20 cellular contexts compared by ENCODE assay signal in the genomic region with DNA sequence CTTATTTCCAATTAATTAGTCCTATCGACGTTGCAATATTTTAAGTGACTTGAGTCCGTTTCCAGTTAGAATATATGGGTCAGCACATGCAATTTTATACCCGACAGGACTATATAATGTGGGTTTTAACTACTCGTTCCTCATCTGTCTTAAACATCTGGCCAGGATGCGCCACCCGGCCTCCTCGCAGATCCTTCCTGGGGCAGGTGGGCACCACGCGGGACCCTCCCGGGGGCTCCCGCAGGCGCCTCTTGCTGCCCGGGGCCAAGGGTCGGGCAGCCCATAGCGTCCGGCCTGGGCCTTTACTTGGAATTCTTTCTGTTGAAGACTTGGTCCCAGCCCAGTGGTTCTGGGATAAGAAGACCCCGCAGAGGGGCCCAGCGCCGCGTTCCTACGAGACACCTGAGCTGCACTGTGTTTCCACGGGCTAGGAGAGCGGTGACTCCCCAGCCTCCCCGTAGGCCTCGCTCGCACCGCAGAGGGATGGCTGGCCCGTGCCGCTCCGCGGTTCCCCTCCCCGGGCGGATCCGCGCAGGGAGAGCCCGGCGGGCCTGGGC. TPM values are rescaled to one million over a fixed set of nuclear protein-coding genes. Genes with fewer than 3 reads are reported as not detected.
DNase-seq lines count a peak whose midpoint lies in the region; ATAC-seq and TF ChIP-seq lines count a peak whose summit lies in the region.
"Had no signal": no experiment of that assay in that cellular context is flagged by ENCODE, and none has a peak within 500 bp of the region (broad histone marks: within the 10 kb centered on the region; RNA-seq: fewer than 3 reads in every experiment).

No MANE protein-coding gene starts in this region.

- H3K36me3 Mint-ChIP-seq in activated CD8-positive, alpha-beta memory T cell treated with anti-CD3 and anti-CD28 coated beads, Interleukin-2, amount 10 ng/mL, durations not matched to agents 7 days and 5 days, result peaks cover 2% of the 10 kb centered on the region
- H3K36me3 Mint-ChIP-seq: activated CD4-positive, alpha-beta memory T cell treated with anti-CD3 and anti-CD28 coated beads for 36 hours; CD4-positive, alpha-beta memory T cell had no signal

- H3K27ac Mint-ChIP-seq in activated CD8-positive, alpha-beta memory T cell treated with anti-CD3 and anti-CD28 coated beads, Interleukin-2, amount 10 ng/mL, durations not matched to agents 7 days and 5 days, result peak overlapping the region; percentile 43
- H3K27ac Mint-ChIP-seq: activated CD4-positive, alpha-beta memory T cell treated with anti-CD3 and anti-CD28 coated beads for 36 hours; CD4-positive, alpha-beta memory T cell had no signal

- peaks cover 0 to 41% (median 3%) of the 10 kb centered on the region in 4 donors for H3K4me1 ChIP-seq in Peyer's patch
- H3K4me1 ChIP-seq in smooth muscle cell (ENCODE audit: low read depth), result peaks cover 12% of the 10 kb centered on the region
- H3K4me1 ChIP-seq: SJSA1 had no signal

- TF ChIP-seq CTCF in Peyer's patch (IDR thresholded peaks at IDR 0.05) (no peak), smooth muscle cell (IDR thresholded peaks at IDR 0.05; ENCODE audit: borderline replicate concordance, insufficient read depth, poor library complexity, severe bottlenecking) (no peak), GM13977 (IDR thresholded peaks at IDR 0.05; ENCODE audit: extremely low read depth, insufficient read depth, missing control alignments) (no peak)

- H3K4me3 ChIP-seq in Peyer's patch (peak overlapping the region in 2 of 4 donors; percentile 30 to 46), smooth muscle cell (peak overlapping the region; percentile 29)
- H3K4me3 ChIP-seq: SJSA1 had no signal

- H4K20me1 ChIP-seq in smooth muscle cell (ENCODE audit: low read depth), result no peaks in the 10 kb centered on the region

- no peak for TF ChIP-seq POLR2A in Peyer's patch (IDR thresholded peaks at IDR 0.05)

- no peaks in the 10 kb centered on the region for H3K79me2 ChIP-seq in smooth muscle cell (ENCODE audit: low read depth)

- CTCF ChIA-PET in activated CD8-positive, alpha-beta memory T cell treated with anti-CD3 and anti-CD28 coated beads, Interleukin-2, amount 10 ng/mL, durations not matched to agents 7 days and 5 days (lab: Charles Lee), result no interaction called here

- H3K27ac ChIP-seq in Peyer's patch (no peak overlapping the region), smooth muscle cell (ENCODE audit: low read depth) (no peak overlapping the region)
- H3K27ac ChIP-seq: SJSA1 had no signal

- H3K4me2 ChIP-seq in smooth muscle cell, result peak overlapping the region; percentile 67

- H3F3A ChIP-seq in smooth muscle cell (ENCODE audit: low read depth), result no peaks in the 10 kb centered on the region

- H3K27me3 ChIP-seq in Peyer's patch, result peaks cover 0 to 68% of the 10 kb centered on the region in 2 donors
- H3K27me3 ChIP-seq in smooth muscle cell (ENCODE audit: low read depth), result peaks cover 100% of the 10 kb centered on the region

- H3K27me3 Mint-ChIP-seq in activated CD8-positive, alpha-beta memory T cell treated with anti-CD3 and anti-CD28 coated beads, Interleukin-2, amount 10 ng/mL, durations not matched to agents 7 days and 5 days, result peaks cover 82% of the 10 kb centered on the region

- H3K9me3 Mint-ChIP-seq in activated CD8-positive, alpha-beta memory T cell treated with anti-CD3 and anti-CD28 coated beads, Interleukin-2, amount 10 ng/mL, durations not matched to agents 7 days and 5 days (ENCODE audit: low read depth), result no peaks in the 10 kb centered on the region
- H3K9me3 Mint-ChIP-seq: activated CD4-positive, alpha-beta memory T cell treated with anti-CD3 and anti-CD28 coated beads for 36 hours had no signal

- peaks cover 14% of the 10 kb centered on the region for H3K4me1 Mint-ChIP-seq in activated CD8-positive, alpha-beta memory T cell treated with anti-CD3 and anti-CD28 coated beads, Interleukin-2, amount 10 ng/mL, durations not matched to agents 7 days and 5 days

- H3K36me3 ChIP-seq in Peyer's patch (no peaks in the 10 kb centered on the region), smooth muscle cell (ENCODE audit: low read depth) (no peaks in the 10 kb centered on the region)
- H3K36me3 ChIP-seq: SJSA1 had no signal

- H3K9me3 ChIP-seq in Peyer's patch (peaks cover 0 to 5% (median 0%) of the 10 kb centered on the region in 4 donors), smooth muscle cell (replicated peaks; ENCODE audit: low read depth) (no peaks in the 10 kb centered on the region)
- H3K9me3 ChIP-seq: SJSA1 had no signal

- WGBS in smooth muscle cell (ENCODE audit: low lambda C conversion rate), result 5% methylated on average over 33 of the region's 38 CpGs

- no peak overlapping the region for H3K4me3 Mint-ChIP-seq in activated CD8-positive, alpha-beta memory T cell treated with anti-CD3 and anti-CD28 coated beads, Interleukin-2, amount 10 ng/mL, durations not matched to agents 7 days and 5 days
- H3K4me3 Mint-ChIP-seq: activated CD4-positive, alpha-beta memory T cell treated with anti-CD3 and anti-CD28 coated beads for 36 hours had no signal

- H2AFZ ChIP-seq in smooth muscle cell (ENCODE audit: low read depth), result no peak overlapping the region

- in situ Hi-C loops in GM13977 (cut with MboI; ENCODE audit: low pct_unique_long_range_greater_than_20kb, low sequenced_read_pairs, unreplicated experiment), result loop anchor here (25.0 kb wide), 2 partner anchors 1233 to 1558 kb away; partner anchors contain the start of gene EN2

- H3K9ac ChIP-seq in smooth muscle cell (ENCODE audit: low read depth), result no peak overlapping the region

- DNase-seq in activated CD8-positive, alpha-beta memory T cell treated with anti-CD3 and anti-CD28 coated beads, Interleukin-2, amount 10 ng/mL, durations not matched to agents 7 days and 5 days, result no peak
- DNase-seq in activated CD8-positive, alpha-beta memory T cell treated with anti-CD3 and anti-CD28 coated beads, Interleukin-2, amount 50 U/mL, for 4 hours, result no peak
- DNase-seq in Peyer's patch (peak in 2 of 3 donors; percentile 18 to 49), islet precursor cell (peak; percentile 54), smooth muscle cell (lab: John Stamatoyannopoulos, UW; ENCODE audit: unreplicated experiment) (no peak), GM13977 (ENCODE audit: low spot score) (no peak)
- no peak for DNase-seq in stimulated activated CD4-positive, alpha-beta T cell treated with anti-CD3 and anti-CD28 coated beads, Interleukin-4, amount 100 ng/mL, for 24 hours
- DNase-seq: activated CD4-positive, alpha-beta memory T cell treated with anti-CD3 and anti-CD28 coated beads for 36 hours; activated gamma-delta T cell treated with Interleukin-2 at 50 U/mL for 16 hours; CD4-positive, alpha-beta memory T cell; effector memory CD4-positive, alpha-beta T cell; GDM1; Karpas-422; NCI-H1436 treated with DMSO at 0.1 percent for 48 hours; NCI-H345; nucleus accumbens; small intestine had no signal

- ATAC-seq in activated CD8-positive, alpha-beta memory T cell treated with anti-CD3 and anti-CD28 coated beads, Interleukin-2, amount 10 ng/mL, durations not matched to agents 7 days and 5 days, result no peak
- ATAC-seq in HG02981 (IDR thresholded peaks at IDR 0.05; ENCODE audit: unreplicated experiment), result no peak

RNA-seq across cellular contexts. Expression of gene MNX1, which starts 10.1 kb away (rescaled TPM):
- not detected for total RNA-seq in activated CD8-positive, alpha-beta memory T cell treated with anti-CD3 and anti-CD28 coated beads, Interleukin-2, amount 10 ng/mL, durations not matched to agents 7 days and 5 days
- total RNA-seq in Peyer's patch (10 to 100 TPM in 3 of 4 donors, 1 to 10 TPM in 1; 7.4 to 41.9 (median 16.9) TPM), smooth muscle cell (not detected in 2 replicates)
- polyA plus RNA-seq in smooth muscle cell, result not detected in 2 replicates
- total RNA-seq: activated CD4-positive, alpha-beta memory T cell treated with anti-CD3 and anti-CD28 coated beads for 36 hours; CD4-positive, alpha-beta memory T cell; fibroblast of villous mesenchyme; SJSA1 had no signal
- polyA plus RNA-seq: CD4-positive, alpha-beta memory T cell had no signal

Comparison
In these comparisons a context has a peak if more than half of its experiments do, and no peak if none do; other contexts are left out.
1. DNase-seq: peak in Peyer's patch (2 of 3) and islet precursor cell (single experiment); none in activated CD8-positive, alpha-beta memory T cell treated with anti-CD3 and anti-CD28 coated beads, Interleukin-2, amount 10 ng/mL, durations not matched to agents 7 days and 5 days (single experiment), activated CD8-positive, alpha-beta memory T cell treated with anti-CD3 and anti-CD28 coated beads, Interleukin-2, amount 50 U/mL, for 4 hours (single experiment), smooth muscle cell (single experiment), GM13977 (single experiment) and stimulated activated CD4-positive, alpha-beta T cell treated with anti-CD3 and anti-CD28 coated beads, Interleukin-4, amount 100 ng/mL, for 24 hours (single experiment).